17 cellular contexts compared by ENCODE assay signal in genomic region chr5:132664696-132665209, GRCh38. TPM values are rescaled to one million over a fixed set of nuclear protein-coding genes. Genes with fewer than 3 reads are reported as not detected.
A peak's percentile ranks its signal among the peaks of the same experiment; 100 is the strongest.
DNase-seq lines count a peak whose midpoint lies in the region; TF ChIP-seq lines count a peak whose summit lies in the region.
"Had no signal": no experiment of that assay in that cellular context is flagged by ENCODE, and none has a peak within 500 bp of the region (broad histone marks: within the 10 kb centered on the region; RNA-seq: fewer than 3 reads in every experiment).

No MANE protein-coding gene starts in this region.

- no peaks in the 10 kb centered on the region for H3K9me3 ChIP-seq in BLaER1
- H3K9me3 ChIP-seq in osteoblast (ENCODE audit: low read depth, low read length): no peaks in the 10 kb centered on the region
- no peaks in the 10 kb centered on the region for H3K9me3 ChIP-seq in left ventricle myocardium inferior (replicated peaks)

- H3K4me3 Mint-ChIP-seq in activated CD4-positive, alpha-beta T cell treated with anti-CD3 and anti-CD28 coated beads, Interleukin-2, amount 10 ng/mL, durations not matched to agents 24 days and 14 days: no peak overlapping the region
- no peak overlapping the region for H3K4me3 Mint-ChIP-seq in activated T-helper 2 cell treated with anti-CD3 and anti-CD28 coated beads, Interferon-gamma antibody, Interleukin-2, Interleukin-4, amounts not matched to agents 10 μg/mL and 5 μg/mL and 100 μg/mL, durations not matched to agents 14 hours and 24 hours and 36 hours (ENCODE audit: low read depth)
- H3K4me3 Mint-ChIP-seq: GM23338 had no signal

- intact Hi-C loops in activated CD4-positive, alpha-beta T cell treated with anti-CD3 and anti-CD28 coated beads, Interleukin-2, amount 10 ng/mL, durations not matched to agents 24 days and 14 days (cut with micrococcal nuclease): loop anchor here (5.0 kb wide), 2 partner anchors 73 to 163 kb away; partner anchors contain the start of gene KIF3A
- intact Hi-C loops in activated T-helper 2 cell treated with anti-CD3 and anti-CD28 coated beads, Interferon-gamma antibody, Interleukin-2, Interleukin-4, amounts not matched to agents 10 μg/mL and 5 μg/mL and 100 μg/mL, durations not matched to agents 14 hours and 24 hours and 36 hours (cut with micrococcal nuclease): loop anchor here (1.0 to 5.0 kb wide), 4 partner anchors 24 to 158 kb away; no protein-coding TSS in a partner anchor
- intact Hi-C loops in left ventricle myocardium inferior (cut with micrococcal nuclease): no loop called here

- H2AFZ ChIP-seq in osteoblast (ENCODE audit: low read length): no peak overlapping the region

- no peak for TF ChIP-seq CTCF in osteoblast (IDR thresholded peaks at IDR 0.05; ENCODE audit: extremely low read depth, low read depth, low read length)
- no peak for TF ChIP-seq CTCF in left ventricle myocardium inferior (IDR thresholded peaks at IDR 0.05; ENCODE audit: borderline replicate concordance)
- no peak for TF ChIP-seq CTCF in RWPE1 (conservative IDR thresholded peaks at IDR 0.05; ENCODE audit: low read depth)

- POLR2A ChIA-PET in RWPE1 (lab: Yijun Ruan, JAX; ENCODE audit: low non-redundant PET): no interaction called here

- H3K4me1 Mint-ChIP-seq in activated CD4-positive, alpha-beta T cell treated with anti-CD3 and anti-CD28 coated beads, Interleukin-2, amount 10 ng/mL, durations not matched to agents 24 days and 14 days: peaks cover 55% of the 10 kb centered on the region
- H3K4me1 Mint-ChIP-seq in activated T-helper 2 cell treated with anti-CD3 and anti-CD28 coated beads, Interferon-gamma antibody, Interleukin-2, Interleukin-4, amounts not matched to agents 10 μg/mL and 5 μg/mL and 100 μg/mL, durations not matched to agents 14 hours and 24 hours and 36 hours (ENCODE audit: low read depth): peaks cover 63% of the 10 kb centered on the region

- DNase-seq in activated CD4-positive, alpha-beta T cell treated with anti-CD3 and anti-CD28 coated beads, Interleukin-2, amount 10 ng/mL, durations not matched to agents 24 days and 14 days: no peak
- DNase-seq in activated CD4-positive, alpha-beta T cell treated with anti-CD3 and anti-CD28 coated beads, Interleukin-2, amount 50 U/mL, for 48 hours: no peak
- no peak for DNase-seq in activated T-helper 2 cell treated with anti-CD3 and anti-CD28 coated beads, Interferon-gamma antibody, Interleukin-2, Interleukin-4, amounts not matched to agents 10 μg/mL and 5 μg/mL and 100 μg/mL, durations not matched to agents 14 hours and 24 hours and 36 hours (ENCODE audit: low spot score)
- DNase-seq in osteoblast (ENCODE audit: insufficient read length, low spot score, missing footprints) (no peak), T1000 (lab: John Stamatoyannopoulos, UW) (no peak), left ventricle myocardium inferior (no peak), RWPE1 (ENCODE audit: low spot score) (no peak)
- DNase-seq: C1 segment of cervical spinal cord, DMS 273 treated with DMSO at 0.1 percent for 48 hours, GDM1, NCI-H1105 treated with DMSO at 0.1 percent for 48 hours, NCI-H187, NCI-H226, NCI-H524 treated with DMSO at 0.1 percent for 48 hours had no signal

- no peaks in the 10 kb centered on the region for H3K9me3 Mint-ChIP-seq in activated CD4-positive, alpha-beta T cell treated with anti-CD3 and anti-CD28 coated beads, Interleukin-2, amount 10 ng/mL, durations not matched to agents 24 days and 14 days
- no peaks in the 10 kb centered on the region for H3K9me3 Mint-ChIP-seq in activated T-helper 2 cell treated with anti-CD3 and anti-CD28 coated beads, Interferon-gamma antibody, Interleukin-2, Interleukin-4, amounts not matched to agents 10 μg/mL and 5 μg/mL and 100 μg/mL, durations not matched to agents 14 hours and 24 hours and 36 hours
- H3K9me3 Mint-ChIP-seq: GM23338 had no signal

- H3K27ac ChIP-seq in BLaER1 (no peak overlapping the region), osteoblast (ENCODE audit: low read depth, low read length) (peak overlapping the region; percentile 1), left ventricle myocardium inferior (replicated peaks) (no peak overlapping the region), RWPE1 (no peak overlapping the region)

- peak overlapping the region; percentile 85 for H3K27ac Mint-ChIP-seq in activated CD4-positive, alpha-beta T cell treated with anti-CD3 and anti-CD28 coated beads, Interleukin-2, amount 10 ng/mL, durations not matched to agents 24 days and 14 days
- H3K27ac Mint-ChIP-seq in activated T-helper 2 cell treated with anti-CD3 and anti-CD28 coated beads, Interferon-gamma antibody, Interleukin-2, Interleukin-4, amounts not matched to agents 10 μg/mL and 5 μg/mL and 100 μg/mL, durations not matched to agents 14 hours and 24 hours and 36 hours: peak overlapping the region; percentile 92
- H3K27ac Mint-ChIP-seq: GM23338 had no signal

- CTCF ChIA-PET in RWPE1 (lab: Yijun Ruan, JAX): interaction anchor here (0.7 kb wide), 1 partner anchor 250 kb away, joined by 3 read pairs; no protein-coding TSS in a partner anchor

- H3K79me2 ChIP-seq in osteoblast (ENCODE audit: insufficient read depth, low read length): no peaks in the 10 kb centered on the region

- H3K4me3 ChIP-seq in BLaER1: no peak overlapping the region
- no peak overlapping the region for H3K4me3 ChIP-seq in osteoblast (ENCODE audit: insufficient read depth, low read length)
- no peak overlapping the region for H3K4me3 ChIP-seq in left ventricle myocardium inferior
- H3K4me3 ChIP-seq: GM23338 had no signal

- peak overlapping the region; percentile 81; the same call in 1 of the 2 replicates for H3K4me2 ChIP-seq in BLaER1
- H3K4me2 ChIP-seq in osteoblast (ENCODE audit: insufficient read depth, low read length): no peak overlapping the region
- H3K4me2 ChIP-seq: GM23338 had no signal

- no peaks in the 10 kb centered on the region for H3K27me3 Mint-ChIP-seq in activated CD4-positive, alpha-beta T cell treated with anti-CD3 and anti-CD28 coated beads, Interleukin-2, amount 10 ng/mL, durations not matched to agents 24 days and 14 days
- no peaks in the 10 kb centered on the region for H3K27me3 Mint-ChIP-seq in activated T-helper 2 cell treated with anti-CD3 and anti-CD28 coated beads, Interferon-gamma antibody, Interleukin-2, Interleukin-4, amounts not matched to agents 10 μg/mL and 5 μg/mL and 100 μg/mL, durations not matched to agents 14 hours and 24 hours and 36 hours (ENCODE audit: low read depth)

- peaks cover 2% of the 10 kb centered on the region for H3K36me3 Mint-ChIP-seq in activated CD4-positive, alpha-beta T cell treated with anti-CD3 and anti-CD28 coated beads, Interleukin-2, amount 10 ng/mL, durations not matched to agents 24 days and 14 days (ENCODE audit: low read depth)
- peaks cover 10% of the 10 kb centered on the region for H3K36me3 Mint-ChIP-seq in activated T-helper 2 cell treated with anti-CD3 and anti-CD28 coated beads, Interferon-gamma antibody, Interleukin-2, Interleukin-4, amounts not matched to agents 10 μg/mL and 5 μg/mL and 100 μg/mL, durations not matched to agents 14 hours and 24 hours and 36 hours (ENCODE audit: low read depth)

- H3K4me1 ChIP-seq in BLaER1: peaks cover 49% of the 10 kb centered on the region
- peaks cover 6% of the 10 kb centered on the region for H3K4me1 ChIP-seq in osteoblast (ENCODE audit: insufficient read depth, low read length)
- no peaks in the 10 kb centered on the region for H3K4me1 ChIP-seq in left ventricle myocardium inferior

- H3K27me3 ChIP-seq in BLaER1: no peaks in the 10 kb centered on the region
- H3K27me3 ChIP-seq in osteoblast (ENCODE audit: insufficient read depth, low read length): no peaks in the 10 kb centered on the region
- H3K27me3 ChIP-seq in left ventricle myocardium inferior (ENCODE audit: low read depth): peaks cover 29% of the 10 kb centered on the region

- no peak overlapping the region for H3K9ac ChIP-seq in BLaER1

- no peaks in the 10 kb centered on the region for H4K20me1 ChIP-seq in BLaER1
- H4K20me1 ChIP-seq in osteoblast (ENCODE audit: insufficient read depth, low read length): no peaks in the 10 kb centered on the region

- H3K36me3 ChIP-seq in BLaER1 (no peaks in the 10 kb centered on the region), osteoblast (ENCODE audit: insufficient read depth, low read length) (no peaks in the 10 kb centered on the region), left ventricle myocardium inferior (no peaks in the 10 kb centered on the region)

RNA-seq across cellular contexts. Expression of gene IL13, which starts 6.8 kb away (rescaled TPM):
- total RNA-seq in activated CD4-positive, alpha-beta T cell treated with anti-CD3 and anti-CD28 coated beads, Interleukin-2, amount 10 ng/mL, durations not matched to agents 24 days and 14 days: 231 and 239 TPM in 2 replicates
- 777 and 830 TPM in 2 replicates for total RNA-seq in activated T-helper 2 cell treated with anti-CD3 and anti-CD28 coated beads, Interferon-gamma antibody, Interleukin-2, Interleukin-4, amounts not matched to agents 10 μg/mL and 5 μg/mL and 100 μg/mL, durations not matched to agents 14 hours and 24 hours and 36 hours
- total RNA-seq in osteoblast: under 0.01 TPM in 1 of 2 replicates, not detected in the other
- total RNA-seq in left ventricle myocardium inferior: not detected
- total RNA-seq: A172, GM23338 had no signal

RNA-seq across cellular contexts. Expression of gene IL4, which starts 9.0 kb away (rescaled TPM):
- 20.5 and 21.2 TPM in 2 replicates for total RNA-seq in activated CD4-positive, alpha-beta T cell treated with anti-CD3 and anti-CD28 coated beads, Interleukin-2, amount 10 ng/mL, durations not matched to agents 24 days and 14 days
- total RNA-seq in activated T-helper 2 cell treated with anti-CD3 and anti-CD28 coated beads, Interferon-gamma antibody, Interleukin-2, Interleukin-4, amounts not matched to agents 10 μg/mL and 5 μg/mL and 100 μg/mL, durations not matched to agents 14 hours and 24 hours and 36 hours: 21.6 and 25.8 TPM in 2 replicates
- total RNA-seq in osteoblast (not detected in 2 replicates), left ventricle myocardium inferior (not detected)
- total RNA-seq: A172, GM23338 had no signal

Comparison
In these comparisons a context has a peak if more than half of its experiments do, and no peak if none do; other contexts are left out.
1. RNA of gene IL13, which starts 6.8 kb away (total RNA-seq): 777 to 830 TPM in activated T-helper 2 cell treated with anti-CD3 and anti-CD28 coated beads, Interferon-gamma antibody, Interleukin-2, Interleukin-4, amounts not matched to agents 10 μg/mL and 5 μg/mL and 100 μg/mL, durations not matched to agents 14 hours and 24 hours and 36 hours and 231 to 239 TPM in activated CD4-positive, alpha-beta T cell treated with anti-CD3 and anti-CD28 coated beads, Interleukin-2, amount 10 ng/mL, durations not matched to agents 24 days and 14 days; under 0.01 TPM in osteoblast and not detected in left ventricle myocardium inferior (single experiment); every median in the first group is over 100 times any median in the second.
2. RNA of gene IL4, which starts 9.0 kb away (total RNA-seq): 21.6 to 25.8 TPM in activated T-helper 2 cell treated with anti-CD3 and anti-CD28 coated beads, Interferon-gamma antibody, Interleukin-2, Interleukin-4, amounts not matched to agents 10 μg/mL and 5 μg/mL and 100 μg/mL, durations not matched to agents 14 hours and 24 hours and 36 hours and 20.5 to 21.2 TPM in activated CD4-positive, alpha-beta T cell treated with anti-CD3 and anti-CD28 coated beads, Interleukin-2, amount 10 ng/mL, durations not matched to agents 24 days and 14 days; not detected in osteoblast and not detected in left ventricle myocardium inferior (single experiment); every median in the first group is over 10 times any median in the second.